Comparison of ENCODE assay signal across 11 cellular contexts in genomic region chr14:23376477-23377200, GRCh38. TPM values are rescaled to one million over a fixed set of nuclear protein-coding genes. Genes with fewer than 3 reads are reported as not detected.
DNase-seq lines count a peak whose midpoint lies in the region; ATAC-seq and TF ChIP-seq lines count a peak whose summit lies in the region.
"Had no signal": no experiment of that assay in that cellular context is flagged by ENCODE, and none has a peak within 500 bp of the region (broad histone marks: within the 10 kb centered on the region; RNA-seq: fewer than 3 reads in every experiment).

Gene CMTM5, plus strand, starts transcription at chr14:23377046. Its CDS starts 206 bp downstream, at chr14:23377252.

- TF ChIP-seq CTCF in A673 (conservative IDR thresholded peaks at IDR 0.05; ENCODE audit: low read depth, low read length) (no peak), gastroesophageal sphincter (IDR thresholded peaks at IDR 0.05) (no peak), nephron (IDR thresholded peaks at IDR 0.05; ENCODE audit: unreplicated experiment in 3 of 3) (no peak), MM.1S (IDR thresholded peaks at IDR 0.05; ENCODE audit: low read length) (no peak)

- H3K27ac ChIP-seq in A673 (ENCODE audit: low read depth, low read length, poor library complexity, severe bottlenecking) (no peak within 1 kb of the TSS), gastroesophageal sphincter (peak within 1 kb of the TSS in 3 of 4 donors; percentile 31 to 68 (median 35)), MM.1S (ENCODE audit: low read length) (no peak within 1 kb of the TSS)
- H3K27ac ChIP-seq: esophagus squamous epithelium had no signal

- no peaks in the 10 kb centered on the region for H3K36me3 ChIP-seq in A673 (ENCODE audit: insufficient read depth, low read length, poor library complexity, severe bottlenecking)
- no peaks in the 10 kb centered on the region for H3K36me3 ChIP-seq in gastroesophageal sphincter
- no peaks in the 10 kb centered on the region for H3K36me3 ChIP-seq in MM.1S (replicated peaks; ENCODE audit: insufficient read depth, low read length)
- H3K36me3 ChIP-seq: esophagus squamous epithelium had no signal

- H3K9me3 ChIP-seq in A673 (ENCODE audit: low read depth, low read length, poor library complexity, severe bottlenecking) (no peaks in the 10 kb centered on the region), gastroesophageal sphincter (no peaks in the 10 kb centered on the region), MM.1S (replicated peaks; ENCODE audit: insufficient read depth, low read length) (no peaks in the 10 kb centered on the region)
- H3K9me3 ChIP-seq: esophagus squamous epithelium had no signal

- POLR2A ChIA-PET in A673 (lab: Charles Lee; ENCODE audit: low non-redundant PET), result no interaction called here

- no peaks in the 10 kb centered on the region for H3K36me3 Mint-ChIP-seq in nephron (ENCODE audit: low read depth)
- H3K36me3 Mint-ChIP-seq: activated CD4-positive, alpha-beta memory T cell treated with anti-CD3 and anti-CD28 coated beads for 36 hours had no signal

- H4K20me1 ChIP-seq in MM.1S (ENCODE audit: insufficient read depth, low read length), result no peaks in the 10 kb centered on the region

- no peak for TF ChIP-seq EP300 in gastroesophageal sphincter (IDR thresholded peaks at IDR 0.05)

- no peak within 1 kb of the TSS for H3K4me2 ChIP-seq in MM.1S (ENCODE audit: low read depth, low read length)

- no peak within 1 kb of the TSS for H3K4me3 ChIP-seq in A673 (ENCODE audit: low read depth, low read length, poor library complexity, severe bottlenecking)
- H3K4me3 ChIP-seq in gastroesophageal sphincter, result peak within 1 kb of the TSS in 1 of 2 donors; percentile 32
- H3K4me3 ChIP-seq in MM.1S (ENCODE audit: low read length), result no peak within 1 kb of the TSS

- H2AFZ ChIP-seq in MM.1S (ENCODE audit: low read length), result no peak within 1 kb of the TSS

- 31 to 50% methylated on average over 2 to 12 of the region's 13 CpGs for WGBS in gastroesophageal sphincter (ENCODE audit: low coverage in 1 of 2), 2 donors

- peaks cover 21% of the 10 kb centered on the region for H3K27me3 Mint-ChIP-seq in nephron (ENCODE audit: low read depth)

- H3K4me1 Mint-ChIP-seq in nephron, result peaks cover 14% of the 10 kb centered on the region

- H3K9me2 ChIP-seq in MM.1S (replicated peaks; ENCODE audit: insufficient read depth, low read length), result no peaks in the 10 kb centered on the region

- no peaks in the 10 kb centered on the region for H3K9me3 Mint-ChIP-seq in nephron
- H3K9me3 Mint-ChIP-seq: activated CD4-positive, alpha-beta memory T cell treated with anti-CD3 and anti-CD28 coated beads for 36 hours had no signal

- H3K27me3 ChIP-seq in A673 (replicated peaks; ENCODE audit: insufficient read depth, low read depth, low read length, poor library complexity) (no peaks in the 10 kb centered on the region), gastroesophageal sphincter (peaks cover 21% of the 10 kb centered on the region), MM.1S (replicated peaks; ENCODE audit: insufficient read depth, low read length) (no peaks in the 10 kb centered on the region; the same call in 1 of the 2 replicates)

- H3K4me3 Mint-ChIP-seq in nephron, result no peak within 1 kb of the TSS
- H3K4me3 Mint-ChIP-seq: activated CD4-positive, alpha-beta memory T cell treated with anti-CD3 and anti-CD28 coated beads for 36 hours had no signal

- DNase-seq in A673 (ENCODE audit: low spot score) (peak; percentile 64), NCI-H69 (lab: John Stamatoyannopoulos, UW) (peak; percentile 30), MM.1S (no peak)
- DNase-seq in activated CD4-positive, CD25-positive, alpha-beta regulatory T cell treated with anti-CD3 and anti-CD28 coated beads, Interleukin-2, amount 50 U/mL, for 72 hours, result no peak
- no peak for DNase-seq in activated naive CD4-positive, alpha-beta T cell (lab: John Stamatoyannopoulos, UW)
- DNase-seq: activated CD4-positive, alpha-beta memory T cell treated with anti-CD3 and anti-CD28 coated beads for 36 hours; esophagus squamous epithelium; NCI-H1048 had no signal

- H3K4me1 ChIP-seq in A673 (ENCODE audit: insufficient read depth, low read length, poor library complexity, severe bottlenecking), result peaks cover 8% of the 10 kb centered on the region
- H3K4me1 ChIP-seq in gastroesophageal sphincter, result peaks cover 0 to 8% (median 3%) of the 10 kb centered on the region in 3 donors
- no peaks in the 10 kb centered on the region for H3K4me1 ChIP-seq in MM.1S (ENCODE audit: low read length)

- CTCF ChIA-PET in A673 (lab: Charles Lee), result no interaction called here

- BruUV-seq in A673 (replicated peaks; lab: Mats Ljungman, UMichigan), result no TSS peak

- TF ChIP-seq POLR2A in gastroesophageal sphincter (IDR thresholded peaks at IDR 0.05), result no peak

- H3K9ac ChIP-seq in MM.1S (ENCODE audit: low read length), result no peak within 1 kb of the TSS

- ATAC-seq in gastroesophageal sphincter (peak; percentile 57), GM21381 (IDR thresholded peaks at IDR 0.05; ENCODE audit: unreplicated experiment) (no peak)

- peak within 1 kb of the TSS in 2 of 3 experiments; percentile 19 to 59 for H3K27ac Mint-ChIP-seq in nephron
- H3K27ac Mint-ChIP-seq: activated CD4-positive, alpha-beta memory T cell treated with anti-CD3 and anti-CD28 coated beads for 36 hours had no signal

- H3F3A ChIP-seq in MM.1S (ENCODE audit: insufficient read depth, low read length), result no peaks in the 10 kb centered on the region

- H3K79me2 ChIP-seq in MM.1S (ENCODE audit: low read length), result no peaks in the 10 kb centered on the region

- intact Hi-C loops in A673 (cut with micrococcal nuclease; ENCODE audit: unreplicated experiment), result no loop called here

RNA-seq across cellular contexts. Expression of gene CMTM5, which starts in this region (rescaled TPM):
- total RNA-seq in A673 (2021) (not detected in 2 replicates), gastroesophageal sphincter (1 to 10 TPM in 2 of 4 donors, under 1 TPM in 1, not detected in 1; 0.81 to 2.3 (median 1.2) TPM)
- total RNA-seq: activated CD4-positive, alpha-beta memory T cell treated with anti-CD3 and anti-CD28 coated beads for 36 hours; esophagus squamous epithelium had no signal

Comparison
In these comparisons a context has a peak if more than half of its experiments do, and no peak if none do; other contexts are left out.
1. Peak in DNase-seq in A673; RNA of the gene not detected or under 1 TPM.
2. H3K27ac ChIP-seq: peak in gastroesophageal sphincter (3 of 4); none in A673 (single experiment) and MM.1S (single experiment).